Comparison of ENCODE assay signal across 10 cellular contexts in the genomic region with DNA sequence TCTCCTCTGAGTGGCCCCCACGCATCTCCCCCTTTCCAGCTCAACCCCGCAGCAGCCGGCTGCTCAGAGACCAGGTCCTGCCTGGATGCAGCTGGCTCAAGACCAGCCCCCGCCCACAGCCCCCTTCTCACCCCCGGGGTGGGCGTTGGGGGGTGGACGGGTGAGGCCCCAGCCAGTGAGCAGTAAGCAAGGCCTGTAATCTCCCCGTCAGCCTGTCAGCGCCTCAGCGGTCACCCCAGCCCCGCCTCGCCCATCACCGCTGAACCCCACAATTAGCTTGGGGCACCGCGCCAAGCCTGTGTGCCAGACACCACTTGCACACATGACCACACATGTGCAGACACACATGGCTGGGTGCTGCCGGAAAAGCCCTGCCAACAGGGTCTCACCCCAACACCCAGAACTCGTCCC. TPM values are rescaled to one million over a fixed set of nuclear protein-coding genes. Genes with fewer than 3 reads are reported as not detected.
A peak's percentile ranks its signal among the peaks of the same experiment; 100 is the strongest.
DNase-seq lines count a peak whose midpoint lies in the region; ATAC-seq and TF ChIP-seq lines count a peak whose summit lies in the region.
"Had no signal": no experiment of that assay in that cellular context is flagged by ENCODE, and none has a peak within 500 bp of the region (broad histone marks: within the 10 kb centered on the region; RNA-seq: fewer than 3 reads in every experiment).

No MANE protein-coding gene starts in this region.

- H3K27ac ChIP-seq in HEK293 (ENCODE audit: extremely low read depth, low read depth, low read length) (no peak overlapping the region), hepatocyte (peak overlapping the region; percentile 98), stomach smooth muscle (ENCODE audit: low read length) (peak overlapping the region; percentile 91)

- intact Hi-C loops in activated CD4-positive, alpha-beta T cell treated with anti-CD3 and anti-CD28 coated beads, Interleukin-2, amount 10 ng/mL, durations not matched to agents 24 days and 14 days (cut with micrococcal nuclease): no loop called here

- H3K27me3 ChIP-seq in adipocyte (replicated peaks; ENCODE audit: control insufficient read depth, insufficient read depth, low read length) (no peaks in the 10 kb centered on the region), hepatocyte (no peaks in the 10 kb centered on the region), stomach smooth muscle (ENCODE audit: control insufficient read depth in 1 of 2, insufficient read depth in 2 of 2, low read length in 2 of 2) (no peaks in the 10 kb centered on the region)

- no peak overlapping the region for H2AFZ ChIP-seq in hepatocyte

- DNase-seq in adipocyte (ENCODE audit: low read depth) (peak; percentile 11), hepatocyte (ENCODE audit: low spot score) (peak; percentile 47), GF-D8 (lab: John Stamatoyannopoulos, UW) (no peak)
- DNase-seq in activated CD4-positive, alpha-beta T cell treated with anti-CD3 and anti-CD28 coated beads, Interleukin-2, amount 10 ng/mL, durations not matched to agents 24 days and 14 days: no peak
- DNase-seq in activated T-cell treated with anti-CD3 and anti-CD28 coated beads, Interleukin-2, amount 50 U/mL, for 24 hours: no peak
- DNase-seq: activated CD8-positive, alpha-beta T cell treated with anti-CD3 and anti-CD28 coated beads for 36 hours had no signal

- TF ChIP-seq CTCF in HEK293 (tag by site-specific recombination; IDR thresholded peaks at IDR 0.05): no peak
- no peak for TF ChIP-seq CTCF in hepatocyte (IDR thresholded peaks at IDR 0.05; ENCODE audit: poor library complexity)

- H3K9me2 ChIP-seq in hepatocyte (replicated peaks; ENCODE audit: insufficient read depth): no peaks in the 10 kb centered on the region

- ATAC-seq in GM18873 (IDR thresholded peaks at IDR 0.05; ENCODE audit: low FRiP score, unreplicated experiment): no peak
- ATAC-seq: activated CD8-positive, alpha-beta T cell treated with anti-CD3 and anti-CD28 coated beads for 36 hours had no signal

- no peak overlapping the region for H3K4me3 Mint-ChIP-seq in activated CD4-positive, alpha-beta T cell treated with anti-CD3 and anti-CD28 coated beads, Interleukin-2, amount 10 ng/mL, durations not matched to agents 24 days and 14 days
- H3K4me3 Mint-ChIP-seq in activated T-cell treated with anti-CD3 and anti-CD28 coated beads, Interleukin-2, amount 50 U/mL, for 24 hours: no peak overlapping the region
- H3K4me3 Mint-ChIP-seq: activated CD8-positive, alpha-beta T cell treated with anti-CD3 and anti-CD28 coated beads for 36 hours had no signal

- H3K27me3 Mint-ChIP-seq in activated CD4-positive, alpha-beta T cell treated with anti-CD3 and anti-CD28 coated beads, Interleukin-2, amount 10 ng/mL, durations not matched to agents 24 days and 14 days: peaks cover 19% of the 10 kb centered on the region
- H3K27me3 Mint-ChIP-seq in activated T-cell treated with anti-CD3 and anti-CD28 coated beads, Interleukin-2, amount 50 U/mL, for 24 hours: peaks cover 55% of the 10 kb centered on the region
- H3K27me3 Mint-ChIP-seq: progenitor cell of endocrine pancreas had no signal

- POLR2A ChIA-PET in HEK293 (lab: Yijun Ruan, JAX): interaction anchor here (1.0 to 1.7 kb wide), 2 partner anchors 8 to 13 kb away, joined by 3 to 6 read pairs; no protein-coding TSS in a partner anchor

- H3K4me2 ChIP-seq in hepatocyte: peak overlapping the region; percentile 98

- H3K36me3 ChIP-seq in HEK293 (ENCODE audit: control insufficient read depth in 2 of 2, insufficient read depth in 1 of 2, low read length in 2 of 2) (peaks cover 0 to 40% of the 10 kb centered on the region in 2 experiments; a peak in 1 of 3 replicates), adipocyte (ENCODE audit: control insufficient read depth, insufficient read depth, low read length, severe bottlenecking) (peaks cover 5% of the 10 kb centered on the region), hepatocyte (replicated peaks; ENCODE audit: insufficient read depth, low read depth) (no peaks in the 10 kb centered on the region), stomach smooth muscle (ENCODE audit: control insufficient read depth in 2 of 2, insufficient read depth in 2 of 2, low read length in 2 of 2) (no peaks in the 10 kb centered on the region)

- H3K4me3 ChIP-seq in HEK293 (ENCODE audit: low read depth, low read length): no peak overlapping the region
- H3K4me3 ChIP-seq in adipocyte (ENCODE audit: low read length): no peak overlapping the region
- no peak overlapping the region for H3K4me3 ChIP-seq in hepatocyte
- H3K4me3 ChIP-seq in stomach smooth muscle (ENCODE audit: low read length in 2 of 2): peak overlapping the region; percentile 12 to 55

- H3K9me3 Mint-ChIP-seq in activated CD4-positive, alpha-beta T cell treated with anti-CD3 and anti-CD28 coated beads, Interleukin-2, amount 10 ng/mL, durations not matched to agents 24 days and 14 days: no peaks in the 10 kb centered on the region
- no peaks in the 10 kb centered on the region for H3K9me3 Mint-ChIP-seq in activated T-cell treated with anti-CD3 and anti-CD28 coated beads, Interleukin-2, amount 50 U/mL, for 24 hours
- H3K9me3 Mint-ChIP-seq: activated CD8-positive, alpha-beta T cell treated with anti-CD3 and anti-CD28 coated beads for 36 hours had no signal

- H3K27ac Mint-ChIP-seq in activated CD4-positive, alpha-beta T cell treated with anti-CD3 and anti-CD28 coated beads, Interleukin-2, amount 10 ng/mL, durations not matched to agents 24 days and 14 days: no peak overlapping the region
- no peak overlapping the region for H3K27ac Mint-ChIP-seq in activated T-cell treated with anti-CD3 and anti-CD28 coated beads, Interleukin-2, amount 50 U/mL, for 24 hours
- H3K27ac Mint-ChIP-seq: activated CD8-positive, alpha-beta T cell treated with anti-CD3 and anti-CD28 coated beads for 36 hours had no signal

- peaks cover 99% of the 10 kb centered on the region for H3K79me2 ChIP-seq in hepatocyte

- CTCF ChIA-PET in HEK293 (lab: Yijun Ruan, JAX): interaction anchor here (1.1 to 1.7 kb wide), 2 partner anchors 26 to 27 kb away, joined by 3 to 5 read pairs; no protein-coding TSS in a partner anchor

- peaks cover 21% of the 10 kb centered on the region for H3K4me1 ChIP-seq in HEK293 (ENCODE audit: control insufficient read depth, insufficient read depth, low read length)
- peaks cover 44% of the 10 kb centered on the region for H3K4me1 ChIP-seq in adipocyte (ENCODE audit: control insufficient read depth, insufficient read depth, low read length)
- H3K4me1 ChIP-seq in hepatocyte (ENCODE audit: insufficient read depth): peaks cover 91% of the 10 kb centered on the region
- H3K4me1 ChIP-seq in stomach smooth muscle (ENCODE audit: control insufficient read depth, insufficient read depth, low read length): peaks cover 95% of the 10 kb centered on the region

- no peaks in the 10 kb centered on the region for H3K36me3 Mint-ChIP-seq in activated CD4-positive, alpha-beta T cell treated with anti-CD3 and anti-CD28 coated beads, Interleukin-2, amount 10 ng/mL, durations not matched to agents 24 days and 14 days (ENCODE audit: low read depth)
- H3K36me3 Mint-ChIP-seq in activated T-cell treated with anti-CD3 and anti-CD28 coated beads, Interleukin-2, amount 50 U/mL, for 24 hours (ENCODE audit: low read depth): no peaks in the 10 kb centered on the region

- H3K9ac ChIP-seq in adipocyte (ENCODE audit: low read length) (peak overlapping the region; percentile 74), stomach smooth muscle (ENCODE audit: low read length in 2 of 2) (peak overlapping the region; percentile 5 to 45)

- 68% methylated on average over 16 of the region's 17 CpGs for WGBS in hepatocyte (ENCODE audit: low lambda C conversion rate, missing lambda C conversion rate)

- H3K4me1 Mint-ChIP-seq in activated CD4-positive, alpha-beta T cell treated with anti-CD3 and anti-CD28 coated beads, Interleukin-2, amount 10 ng/mL, durations not matched to agents 24 days and 14 days: peaks cover 8% of the 10 kb centered on the region
- peaks cover 6% of the 10 kb centered on the region for H3K4me1 Mint-ChIP-seq in activated T-cell treated with anti-CD3 and anti-CD28 coated beads, Interleukin-2, amount 50 U/mL, for 24 hours (ENCODE audit: low read depth)

- H4K20me1 ChIP-seq in hepatocyte (ENCODE audit: insufficient read depth, poor library complexity, severe bottlenecking): peaks cover 76% of the 10 kb centered on the region

- H3K9me3 ChIP-seq in HEK293 (ENCODE audit: control insufficient read depth, insufficient read depth, low read depth, low read length) (no peaks in the 10 kb centered on the region), adipocyte (ENCODE audit: control insufficient read depth, low read length) (no peaks in the 10 kb centered on the region), hepatocyte (ENCODE audit: low read depth) (no peaks in the 10 kb centered on the region), stomach smooth muscle (ENCODE audit: control insufficient read depth in 2 of 2, low read length in 2 of 2) (no peaks in the 10 kb centered on the region)

TF ChIP-seq in HEK293, 187 proteins besides CTCF, POLR2A, EP300 and RAD21 (continues in another document):
- TF ChIP-seq ZFHX2 (tag by site-specific recombination; conservative IDR thresholded peaks at IDR 0.05) (peak; percentile 82), ZNF341 (tag by site-specific recombination; IDR thresholded peaks at IDR 0.05; ENCODE audit: low read depth) (no peak), HOXD13 (CRISPR knock-in tag; IDR thresholded peaks at IDR 0.05; ENCODE audit: borderline replicate concordance) (no peak)

RNA-seq across cellular contexts. Expression of gene PLXNB2, which starts 5.9 kb away (rescaled TPM):
- 91.4 and 113 TPM in 2 replicates for total RNA-seq in hepatocyte
- polyA plus RNA-seq in hepatocyte: 147 and 158 TPM in 2 replicates
- 9.0 and 9.5 TPM in 2 replicates for total RNA-seq in activated CD4-positive, alpha-beta T cell treated with anti-CD3 and anti-CD28 coated beads, Interleukin-2, amount 10 ng/mL, durations not matched to agents 24 days and 14 days

RNA-seq across cellular contexts. Expression of gene DENND6B, which starts 25.2 kb away (rescaled TPM):
- 3.1 and 3.3 TPM in 2 replicates for total RNA-seq in hepatocyte
- polyA plus RNA-seq in hepatocyte: 8.7 and 9.0 TPM in 2 replicates
- total RNA-seq in activated CD4-positive, alpha-beta T cell treated with anti-CD3 and anti-CD28 coated beads, Interleukin-2, amount 10 ng/mL, durations not matched to agents 24 days and 14 days: 1.4 and 2.2 TPM in 2 replicates

RNA-seq across cellular contexts. Expression of gene MAPK11, which starts 31.4 kb away (rescaled TPM):
- 1.4 and 2.3 TPM in 2 replicates for total RNA-seq in hepatocyte
- polyA plus RNA-seq in hepatocyte: 0.62 and 1.1 TPM in 2 replicates
- total RNA-seq in activated CD4-positive, alpha-beta T cell treated with anti-CD3 and anti-CD28 coated beads, Interleukin-2, amount 10 ng/mL, durations not matched to agents 24 days and 14 days: 27.8 and 29.0 TPM in 2 replicates

RNA-seq across cellular contexts. Expression of gene MAPK12, which starts 40.1 kb away (rescaled TPM):
- total RNA-seq in hepatocyte: 12.5 and 13.8 TPM in 2 replicates
- 33.8 and 51.4 TPM in 2 replicates for polyA plus RNA-seq in hepatocyte
- 20.1 and 21.5 TPM in 2 replicates for total RNA-seq in activated CD4-positive, alpha-beta T cell treated with anti-CD3 and anti-CD28 coated beads, Interleukin-2, amount 10 ng/mL, durations not matched to agents 24 days and 14 days

RNA-seq across cellular contexts. Expression of gene PPP6R2, which starts 41.5 kb away (rescaled TPM):
- total RNA-seq in hepatocyte: 43.9 and 57.9 TPM in 2 replicates
- polyA plus RNA-seq in hepatocyte: 44.1 and 47.0 TPM in 2 replicates
- total RNA-seq in activated CD4-positive, alpha-beta T cell treated with anti-CD3 and anti-CD28 coated beads, Interleukin-2, amount 10 ng/mL, durations not matched to agents 24 days and 14 days: 44.0 and 44.1 TPM in 2 replicates

Comparison
In these comparisons a context has a peak if more than half of its experiments do, and no peak if none do; other contexts are left out.
1. H3K4me3 ChIP-seq: peak in stomach smooth muscle (2 of 2); none in HEK293 (single experiment), adipocyte (single experiment) and hepatocyte (single experiment).
2. DNase-seq: peak in adipocyte (single experiment) and hepatocyte (single experiment); none in GF-D8 (single experiment), activated CD4-positive, alpha-beta T cell treated with anti-CD3 and anti-CD28 coated beads, Interleukin-2, amount 10 ng/mL, durations not matched to agents 24 days and 14 days (single experiment) and activated T-cell treated with anti-CD3 and anti-CD28 coated beads, Interleukin-2, amount 50 U/mL, for 24 hours (single experiment).